In the genomic region with DNA sequence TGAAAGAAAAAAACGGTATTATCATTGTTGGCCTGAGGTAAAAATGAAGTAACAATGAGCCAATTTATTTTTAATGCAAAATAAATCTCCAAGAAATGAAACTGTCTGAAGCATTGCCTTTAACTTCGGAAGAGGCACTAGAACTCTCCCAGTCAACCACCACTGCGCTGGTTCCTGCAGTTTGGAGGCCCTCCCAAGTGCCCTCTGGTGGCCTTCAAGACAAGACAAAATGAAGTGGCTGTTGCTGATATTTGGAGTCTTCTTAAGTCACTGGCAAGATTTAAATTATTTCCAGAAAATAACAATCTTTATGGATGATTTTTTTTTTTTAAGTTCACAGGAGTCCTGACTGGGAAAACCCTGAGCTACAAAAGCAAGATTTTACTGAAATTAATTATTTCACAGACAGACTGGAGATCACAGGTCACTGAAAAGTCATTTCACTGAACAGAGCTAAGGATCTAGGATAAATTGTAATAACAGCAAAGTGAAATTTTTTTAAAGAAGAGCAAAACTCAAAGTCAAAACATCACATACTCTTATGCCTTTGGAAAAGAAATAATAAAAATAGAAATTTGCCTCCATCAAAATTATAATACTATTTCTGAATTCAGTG, we compare ENCODE assay signal across 8 cellular contexts. TPM values are rescaled to one million over a fixed set of nuclear protein-coding genes. Genes with fewer than 3 reads are reported as not detected.
DNase-seq lines count a peak whose midpoint lies in the region; ATAC-seq and TF ChIP-seq lines count a peak whose summit lies in the region.

No MANE protein-coding gene starts in this region.

- no peak overlapping the region for H3K27ac Mint-ChIP-seq in natural killer cell
- peak overlapping the region in 1 of 2 donors; percentile 57 for H3K27ac Mint-ChIP-seq in natural killer cell treated with Interleukin-12 subunit alpha and Interleukin-12 subunit beta and Interleukin-15 and Interleukin-18, amount 100 ng/mL, for 72 hours
- H3K27ac Mint-ChIP-seq in WTC11, result no peak overlapping the region
- H3K27ac Mint-ChIP-seq in naive thymus-derived CD8-positive, alpha-beta T cell, result peak overlapping the region in 1 of 10 donors; percentile 60

- H3K27me3 Mint-ChIP-seq in natural killer cell (ENCODE audit: low read depth in 2 of 2) (no peaks in the 10 kb centered on the region), WTC11 (ENCODE audit: low read depth) (no peaks in the 10 kb centered on the region)
- no peaks in the 10 kb centered on the region for H3K27me3 Mint-ChIP-seq in natural killer cell treated with Interleukin-12 subunit alpha and Interleukin-12 subunit beta and Interleukin-15 and Interleukin-18, amount 100 ng/mL, for 72 hours
- H3K27me3 Mint-ChIP-seq in naive thymus-derived CD8-positive, alpha-beta T cell, result no peaks in the 10 kb centered on the region

- peak; percentile 67 for TF ChIP-seq CTCF in natural killer cell (IDR thresholded peaks at IDR 0.05)
- peak; percentile 43 for TF ChIP-seq CTCF in WTC11 (IDR thresholded peaks at IDR 0.05)

- H3K4me3 Mint-ChIP-seq in natural killer cell (no peak overlapping the region), WTC11 (no peak overlapping the region)
- no peak overlapping the region for H3K4me3 Mint-ChIP-seq in natural killer cell treated with Interleukin-12 subunit alpha and Interleukin-12 subunit beta and Interleukin-15 and Interleukin-18, amount 100 ng/mL, for 72 hours
- H3K4me3 Mint-ChIP-seq in naive thymus-derived CD8-positive, alpha-beta T cell, result no peak overlapping the region

- POLR2A ChIA-PET in WTC11 (lab: Charles Lee), result no interaction called here
- POLR2A ChIA-PET in naive thymus-derived CD8-positive, alpha-beta T cell (lab: Charles Lee), result no interaction called here

- peaks cover 16% of the 10 kb centered on the region for H3K36me3 Mint-ChIP-seq in natural killer cell
- H3K36me3 Mint-ChIP-seq in natural killer cell treated with Interleukin-12 subunit alpha and Interleukin-12 subunit beta and Interleukin-15 and Interleukin-18, amount 100 ng/mL, for 72 hours, result peaks cover 30% of the 10 kb centered on the region
- H3K36me3 Mint-ChIP-seq in WTC11, result peaks cover 33% of the 10 kb centered on the region
- peaks cover 0 to 89% (median 21%) of the 10 kb centered on the region in 3 donors for H3K36me3 Mint-ChIP-seq in naive thymus-derived CD8-positive, alpha-beta T cell

- peak; percentile 21 for DNase-seq in natural killer cell
- no peak for DNase-seq in natural killer cell treated with Interleukin-12 subunit alpha and Interleukin-12 subunit beta and Interleukin-15 and Interleukin-18, amount 100 ng/mL, for 72 hours (ENCODE audit: low spot score)
- peak; percentile 21 for DNase-seq in NCI-H2107 treated with DMSO at 0.1 percent for 48 hours (lab: John Stamatoyannopoulos, UW; ENCODE audit: unreplicated experiment)
- DNase-seq in WTC11 (ENCODE audit: low spot score), result peak; percentile 55
- DNase-seq in fibroblast of gingiva (ENCODE audit: low read depth), result peak; percentile 73
- peak in 5 of 10 donors; percentile 5 to 49 (median 17) for DNase-seq in naive thymus-derived CD8-positive, alpha-beta T cell

- peaks cover 18 to 32% of the 10 kb centered on the region in 2 donors for H3K4me1 Mint-ChIP-seq in natural killer cell
- peaks cover 17 to 23% of the 10 kb centered on the region in 2 donors for H3K4me1 Mint-ChIP-seq in natural killer cell treated with Interleukin-12 subunit alpha and Interleukin-12 subunit beta and Interleukin-15 and Interleukin-18, amount 100 ng/mL, for 72 hours (ENCODE audit: low read depth in 2 of 2)
- peaks cover 15% of the 10 kb centered on the region for H3K4me1 Mint-ChIP-seq in WTC11
- peaks cover 16 to 40% (median 24%) of the 10 kb centered on the region in 4 donors for H3K4me1 Mint-ChIP-seq in naive thymus-derived CD8-positive, alpha-beta T cell

- H3K9me3 Mint-ChIP-seq in natural killer cell, result no peaks in the 10 kb centered on the region
- no peaks in the 10 kb centered on the region for H3K9me3 Mint-ChIP-seq in natural killer cell treated with Interleukin-12 subunit alpha and Interleukin-12 subunit beta and Interleukin-15 and Interleukin-18, amount 100 ng/mL, for 72 hours
- no peaks in the 10 kb centered on the region for H3K9me3 Mint-ChIP-seq in WTC11
- H3K9me3 Mint-ChIP-seq in naive thymus-derived CD8-positive, alpha-beta T cell, result no peaks in the 10 kb centered on the region

- intact Hi-C loops in natural killer cell (cut with micrococcal nuclease), result loop anchor here (1.0 kb wide), 2 partner anchors 195 to 410 kb away; no protein-coding TSS in a partner anchor

- peak; percentile 46 to 77 (median 66) for ATAC-seq in natural killer cell
- ATAC-seq in natural killer cell treated with Interleukin-12 subunit alpha and Interleukin-12 subunit beta and Interleukin-15 and Interleukin-18, amount 100 ng/mL, for 72 hours, result no peak
- ATAC-seq in WTC11, result peak; percentile 78
- ATAC-seq in naive thymus-derived CD8-positive, alpha-beta T cell, result peak; percentile 54 to 73
- ATAC-seq in GM18867 (IDR thresholded peaks at IDR 0.05; ENCODE audit: unreplicated experiment), result no peak
- no peak for ATAC-seq in HG02610 (IDR thresholded peaks at IDR 0.05; ENCODE audit: unreplicated experiment)

- CTCF ChIA-PET in WTC11 (lab: Charles Lee), result interaction anchor here (0.7 to 1.0 kb wide), 11 partner anchors 19 to 408 kb away, joined by 3 to 4 read pairs (median 3); no protein-coding TSS in a partner anchor

TF ChIP-seq in WTC11, 78 proteins besides CTCF, POLR2A, EP300 and RAD21 (continues in another document):
- TF ChIP-seq, protein P1, sequence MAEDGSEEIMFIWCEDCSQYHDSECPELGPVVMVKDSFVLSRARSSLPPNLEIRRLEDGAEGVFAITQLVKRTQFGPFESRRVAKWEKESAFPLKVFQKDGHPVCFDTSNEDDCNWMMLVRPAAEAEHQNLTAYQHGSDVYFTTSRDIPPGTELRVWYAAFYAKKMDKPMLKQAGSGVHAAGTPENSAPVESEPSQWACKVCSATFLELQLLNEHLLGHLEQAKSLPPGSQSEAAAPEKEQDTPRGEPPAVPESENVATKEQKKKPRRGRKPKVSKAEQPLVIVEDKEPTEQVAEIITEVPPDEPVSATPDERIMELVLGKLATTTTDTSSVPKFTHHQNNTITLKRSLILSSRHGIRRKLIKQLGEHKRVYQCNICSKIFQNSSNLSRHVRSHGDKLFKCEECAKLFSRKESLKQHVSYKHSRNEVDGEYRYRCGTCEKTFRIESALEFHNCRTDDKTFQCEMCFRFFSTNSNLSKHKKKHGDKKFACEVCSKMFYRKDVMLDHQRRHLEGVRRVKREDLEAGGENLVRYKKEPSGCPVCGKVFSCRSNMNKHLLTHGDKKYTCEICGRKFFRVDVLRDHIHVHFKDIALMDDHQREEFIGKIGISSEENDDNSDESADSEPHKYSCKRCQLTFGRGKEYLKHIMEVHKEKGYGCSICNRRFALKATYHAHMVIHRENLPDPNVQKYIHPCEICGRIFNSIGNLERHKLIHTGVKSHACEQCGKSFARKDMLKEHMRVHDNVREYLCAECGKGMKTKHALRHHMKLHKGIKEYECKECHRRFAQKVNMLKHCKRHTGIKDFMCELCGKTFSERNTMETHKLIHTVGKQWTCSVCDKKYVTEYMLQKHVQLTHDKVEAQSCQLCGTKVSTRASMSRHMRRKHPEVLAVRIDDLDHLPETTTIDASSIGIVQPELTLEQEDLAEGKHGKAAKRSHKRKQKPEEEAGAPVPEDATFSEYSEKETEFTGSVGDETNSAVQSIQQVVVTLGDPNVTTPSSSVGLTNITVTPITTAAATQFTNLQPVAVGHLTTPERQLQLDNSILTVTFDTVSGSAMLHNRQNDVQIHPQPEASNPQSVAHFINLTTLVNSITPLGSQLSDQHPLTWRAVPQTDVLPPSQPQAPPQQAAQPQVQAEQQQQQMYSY (CRISPR knock-in tag; IDR thresholded peaks at IDR 0.05), result no peak
- no peak for TF ChIP-seq OVOL2 (CRISPR knock-in tag; IDR thresholded peaks at IDR 0.05; ENCODE audit: borderline replicate concordance)
- no peak for TF ChIP-seq JAZF1 (CRISPR knock-in tag; IDR thresholded peaks at IDR 0.05)
- TF ChIP-seq, protein P2, sequence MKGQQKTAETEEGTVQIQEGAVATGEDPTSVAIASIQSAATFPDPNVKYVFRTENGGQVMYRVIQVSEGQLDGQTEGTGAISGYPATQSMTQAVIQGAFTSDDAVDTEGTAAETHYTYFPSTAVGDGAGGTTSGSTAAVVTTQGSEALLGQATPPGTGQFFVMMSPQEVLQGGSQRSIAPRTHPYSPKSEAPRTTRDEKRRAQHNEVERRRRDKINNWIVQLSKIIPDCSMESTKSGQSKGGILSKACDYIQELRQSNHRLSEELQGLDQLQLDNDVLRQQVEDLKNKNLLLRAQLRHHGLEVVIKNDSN (CRISPR knock-in tag; IDR thresholded peaks at IDR 0.05), result no peak
- no peak for TF ChIP-seq RELA (CRISPR knock-in tag; IDR thresholded peaks at IDR 0.05; ENCODE audit: borderline replicate concordance)
- no peak for TF ChIP-seq ZNF423 (CRISPR knock-in tag; IDR thresholded peaks at IDR 0.05)
- TF ChIP-seq, protein P3, sequence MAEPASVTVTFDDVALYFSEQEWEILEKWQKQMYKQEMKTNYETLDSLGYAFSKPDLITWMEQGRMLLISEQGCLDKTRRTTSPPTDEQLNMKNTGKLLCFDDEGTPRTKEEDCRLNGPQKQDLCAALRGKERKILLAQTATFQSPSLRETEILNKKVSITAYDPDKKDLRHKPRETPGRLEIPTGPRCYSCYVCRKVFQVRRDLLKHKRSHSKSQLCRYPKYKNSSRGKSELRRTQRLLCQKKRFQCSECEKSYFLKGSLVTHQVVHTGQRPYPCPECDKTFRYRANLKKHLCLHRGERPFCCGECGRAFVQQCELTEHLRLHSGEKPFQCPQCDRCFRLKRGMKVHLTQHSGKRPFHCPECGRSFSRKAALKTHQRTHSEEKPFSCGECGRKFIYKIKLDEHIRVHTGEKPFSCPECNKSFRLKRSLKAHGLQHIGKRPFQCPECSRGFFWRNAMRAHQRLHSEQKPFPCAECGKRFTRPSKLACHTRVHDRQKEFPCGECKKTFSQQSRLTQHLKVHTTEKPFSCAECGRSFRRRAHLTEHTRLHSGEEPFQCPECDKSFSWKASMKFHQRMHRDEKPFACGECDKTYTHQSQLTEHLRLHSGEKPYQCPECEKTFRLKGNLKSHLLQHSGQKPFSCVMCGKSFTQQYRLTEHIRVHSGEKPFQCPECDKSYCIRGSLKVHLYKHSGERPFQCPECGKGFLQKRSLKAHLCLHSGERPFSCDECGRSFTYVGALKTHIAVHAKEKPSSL (CRISPR knock-in tag; conservative IDR thresholded peaks at IDR 0.05), result no peak
- TF ChIP-seq NR2C2 (CRISPR knock-in tag; IDR thresholded peaks at IDR 0.05), result no peak
- no peak for TF ChIP-seq ZNF263 (CRISPR knock-in tag; IDR thresholded peaks at IDR 0.05; ENCODE audit: low read depth)
- no peak for TF ChIP-seq RORB (CRISPR knock-in tag; IDR thresholded peaks at IDR 0.05)
- TF ChIP-seq ATF1 (CRISPR knock-in tag; IDR thresholded peaks at IDR 0.05), result no peak

RNA-seq across cellular contexts. Expression of a gene that starts 58.2 kb away (rescaled TPM):
- total RNA-seq in natural killer cell (10 to 100 TPM; 47.7 to 59.3 (median 52.9) TPM), WTC11 (2021) (56.0 to 62.0 TPM (median 56.5 TPM) in 3 replicates)
- total RNA-seq in natural killer cell treated with Interleukin-12 subunit alpha and Interleukin-12 subunit beta and Interleukin-15 and Interleukin-18, amount 100 ng/mL, for 72 hours, result 100 to 1,000 TPM; 104 to 115 TPM
- total RNA-seq in naive thymus-derived CD8-positive, alpha-beta T cell, result 10 to 100 TPM; 64.2 to 68.2 TPM
- polyA plus RNA-seq in naive thymus-derived CD8-positive, alpha-beta T cell, result 10 to 100 TPM in 1 of 3 donors, 1 to 10 TPM in 2; 9.4 to 10.1 (median 10.0) TPM

Comparison
In these comparisons a context has a peak if more than half of its experiments do, and no peak if none do; other contexts are left out.
1. ATAC-seq: peak in natural killer cell (3 of 3), WTC11 (single experiment) and naive thymus-derived CD8-positive, alpha-beta T cell (2 of 2); none in natural killer cell treated with Interleukin-12 subunit alpha and Interleukin-12 subunit beta and Interleukin-15 and Interleukin-18, amount 100 ng/mL, for 72 hours (0 of 2), GM18867 (single experiment) and HG02610 (single experiment).